7 cellular contexts compared by ENCODE assay signal in the genomic region with DNA sequence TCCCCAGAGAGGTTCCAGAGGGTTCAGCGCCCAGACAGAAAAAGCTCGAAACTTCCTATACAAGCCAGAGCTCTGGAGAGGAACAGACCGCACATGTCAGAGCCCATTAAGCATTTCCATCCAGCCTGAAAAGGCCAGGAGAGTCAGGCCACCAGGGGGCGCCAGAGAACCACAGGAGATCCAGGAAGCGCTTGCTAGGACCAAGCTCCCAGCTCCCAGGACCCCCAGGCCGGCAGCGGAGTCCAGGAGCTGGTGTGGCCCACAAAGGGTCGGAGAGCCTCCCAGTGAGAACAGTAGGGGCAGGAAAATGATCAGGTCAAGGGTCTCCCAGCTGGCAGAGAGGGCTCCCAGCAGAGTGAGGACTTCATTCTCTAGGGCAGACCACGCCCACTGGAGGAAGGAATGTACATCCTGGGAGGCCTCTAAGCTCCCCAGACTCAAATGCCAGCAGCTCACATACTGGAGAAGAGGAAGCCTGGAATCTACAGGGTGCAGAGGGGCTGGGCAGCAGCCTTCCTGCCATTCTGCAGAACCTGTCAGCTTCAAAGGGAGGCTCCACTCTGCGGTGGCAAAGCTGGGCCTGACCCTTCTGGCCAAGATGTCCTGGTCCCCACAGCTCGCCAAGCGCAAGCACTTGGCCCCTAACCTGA. TPM values are rescaled to one million over a fixed set of nuclear protein-coding genes. Genes with fewer than 3 reads are reported as not detected.
DNase-seq lines count a peak whose midpoint lies in the region; FAIRE-seq and TF ChIP-seq lines count a peak whose summit lies in the region.

No MANE protein-coding gene starts in this region.

- no peaks in the 10 kb centered on the region for H3K36me3 ChIP-seq in adrenal gland (replicated peaks in 1 of 2)
- peaks cover 10% of the 10 kb centered on the region for H3K36me3 ChIP-seq in right atrium auricular region

- H3K4me3 ChIP-seq in adrenal gland, result peak overlapping the region in 1 of 4 donors; percentile 34
- peak overlapping the region in 1 of 2 donors; percentile 30 for H3K4me3 ChIP-seq in right atrium auricular region

- DNase-seq in GM18507 (ENCODE audit: extremely low spot score, insufficient read length, low read depth) (peak; percentile 78), NCI-H146 (lab: John Stamatoyannopoulos, UW) (peak; percentile 76), T-helper 1 cell (peak; percentile 74 to 92 (median 80)), adrenal gland (peak; percentile 84 to 97 (median 93)), right atrium auricular region (ENCODE audit: low spot score) (peak; percentile 94), pulmonary artery endothelial cell (ENCODE audit: low read depth, low spot score) (peak; percentile 58), ureter (ENCODE audit: low spot score) (peak; percentile 93)

- H3K4me1 ChIP-seq in adrenal gland (replicated peaks in 1 of 2) (peaks cover 0 to 13% of the 10 kb centered on the region in 2 donors), right atrium auricular region (peaks cover 0 to 22% of the 10 kb centered on the region in 2 donors)

- TF ChIP-seq CTCF in adrenal gland (IDR thresholded peaks at IDR 0.05), result peak; percentile 93 to 99 (median 96)
- peak; percentile 95 to 99 for TF ChIP-seq CTCF in right atrium auricular region (IDR thresholded peaks at IDR 0.05)

- intact Hi-C loops in adrenal gland (cut with DNase I), result loop anchor here (2.0 to 5.0 kb wide), 2 partner anchors 244 to 245 kb away; no protein-coding TSS in a partner anchor

- TF ChIP-seq POLR2A in adrenal gland (IDR thresholded peaks at IDR 0.05), result no peak

- WGBS in adrenal gland, 4 donors, result 11 to 28% (median 21%) methylated on average over 5 to 12 of the region's 12 CpGs

- peak; percentile 93 for FAIRE-seq in GM18507 (lab: Jason Lieb, UNC)

- no peaks in the 10 kb centered on the region for H3K27me3 ChIP-seq in adrenal gland
- H3K27me3 ChIP-seq in right atrium auricular region, result no peaks in the 10 kb centered on the region

- H3K27ac ChIP-seq in adrenal gland (peak overlapping the region in 2 of 5 donors; percentile 26 to 50), right atrium auricular region (peak overlapping the region in 1 of 2 donors; percentile 54)

- no peaks in the 10 kb centered on the region for H3K9me3 ChIP-seq in adrenal gland (replicated peaks in 1 of 3)
- no peaks in the 10 kb centered on the region for H3K9me3 ChIP-seq in right atrium auricular region

RNA-seq across cellular contexts. Expression of a gene that starts 2.1 kb away (rescaled TPM):
- total RNA-seq in adrenal gland (1 to 10 TPM in 4 of 8 donors, under 1 TPM in 3, not detected in 1; 0.36 to 3.7 (median 1.3) TPM), right atrium auricular region (10 to 100 TPM in 1 of 2 donors, under 1 TPM in 1; 0.71 to 15.5 TPM), pulmonary artery endothelial cell (2.2 and 2.5 TPM in 2 replicates), ureter (6.8 TPM)
- 1 to 10 TPM in 2 of 3 donors, under 1 TPM in 1; 0.81 to 3.2 (median 2.7) TPM for polyA plus RNA-seq in adrenal gland

RNA-seq across cellular contexts. Expression of a gene that starts 8.6 kb away (rescaled TPM):
- 100 to 1,000 TPM; 107 to 266 (median 166) TPM for total RNA-seq in adrenal gland
- 100 to 1,000 TPM; 152 to 446 (median 241) TPM for polyA plus RNA-seq in adrenal gland
- total RNA-seq in right atrium auricular region, result 100 to 1,000 TPM; 183 to 226 TPM
- total RNA-seq in pulmonary artery endothelial cell, result 101 and 113 TPM in 2 replicates
- total RNA-seq in ureter, result 180 TPM
